Comparison of ENCODE assay signal across 8 cellular contexts in genomic region chr12:50112456-50113218, GRCh38. TPM values are rescaled to one million over a fixed set of nuclear protein-coding genes. Genes with fewer than 3 reads are reported as not detected.
DNase-seq lines count a peak whose midpoint lies in the region; ATAC-seq and TF ChIP-seq lines count a peak whose summit lies in the region.

No MANE protein-coding gene starts in this region.

- RAD21 ChIA-PET in HCT116 (lab: Charles Lee; ENCODE audit: low non-redundant PET in 1 of 2, low total read pairs in 2 of 2, uncharacterized antibody in 2 of 2, unreplicated experiment in 2 of 2) = interaction anchor here (0.5 to 1.7 kb wide), 7 partner anchors 28 to 202 kb away, joined by 3 to 7 read pairs (median 3); partner anchors contain the start of gene SMARCD1 (in 1 of the 2)

- no peak for TF ChIP-seq CTCF in CD4-positive, alpha-beta T cell (IDR thresholded peaks at IDR 0.05)
- TF ChIP-seq CTCF in HCT116 (IDR thresholded peaks at IDR 0.05 in 2 of 3, conservative IDR thresholded peaks at IDR 0.05 in 1 of 3; ENCODE audit: borderline replicate concordance in 1 of 3, insufficient read depth in 1 of 3, low read depth in 2 of 3, low read length in 2 of 3) = no peak

- peaks cover 46% of the 10 kb centered on the region for H3K79me2 ChIP-seq in HCT116 (ENCODE audit: insufficient read depth, low read length)

- BruUV-seq in HCT116 (replicated peaks; lab: Mats Ljungman, UMichigan) = TSS peak; percentile 40

- peak overlapping the region; percentile 79 for H3K4me2 ChIP-seq in HCT116 (ENCODE audit: low read length)

- DNase-seq in CD4-positive, alpha-beta T cell = no peak
- DNase-seq in HCT116 (ENCODE audit: low read depth, low spot score) (no peak), RKO (ENCODE audit: low spot score) (peak; percentile 72), COLO829 (ENCODE audit: low spot score) (no peak)
- DNase-seq in effector memory CD4-positive, alpha-beta T cell = no peak

- no peak for TF ChIP-seq RAD21 in HCT116 (IDR thresholded peaks at IDR 0.05; ENCODE audit: low read depth)

- no peaks in the 10 kb centered on the region for H3K27me3 ChIP-seq in CD4-positive, alpha-beta T cell (ENCODE audit: control insufficient read depth, insufficient read depth, low read length)
- H3K27me3 ChIP-seq in HCT116 (ENCODE audit: insufficient read depth, low read length) (no peaks in the 10 kb centered on the region), mononuclear cell (ENCODE audit: insufficient read depth, low read length) (no peaks in the 10 kb centered on the region)
- no peaks in the 10 kb centered on the region for H3K27me3 ChIP-seq in effector memory CD4-positive, alpha-beta T cell (replicated peaks; ENCODE audit: control insufficient read depth, insufficient read depth, low read length, poor library complexity, severe bottlenecking)

- no peaks in the 10 kb centered on the region for H3K36me3 ChIP-seq in HCT116 (ENCODE audit: control insufficient read depth in 1 of 2, insufficient read depth in 2 of 2, low read length in 2 of 2)
- peaks cover 11% of the 10 kb centered on the region for H3K36me3 ChIP-seq in effector memory CD4-positive, alpha-beta T cell (ENCODE audit: control insufficient read depth, insufficient read depth, low read length)

- H3K4me1 ChIP-seq in HCT116 (ENCODE audit: control insufficient read depth in 1 of 2, insufficient read depth in 2 of 2, low read length in 2 of 2) = peaks cover 20 to 22% of the 10 kb centered on the region in 2 experiments
- peaks cover 17% of the 10 kb centered on the region for H3K4me1 ChIP-seq in effector memory CD4-positive, alpha-beta T cell (ENCODE audit: control insufficient read depth, insufficient read depth, low read length, poor library complexity, severe bottlenecking)
- peaks cover 36% of the 10 kb centered on the region for H3K4me1 ChIP-seq in mononuclear cell (ENCODE audit: insufficient read depth, low read length)

- no peaks in the 10 kb centered on the region for H3K9me2 ChIP-seq in HCT116 (ENCODE audit: insufficient read depth)

- peaks cover 43% of the 10 kb centered on the region for H3K36me3 Mint-ChIP-seq in CD4-positive, alpha-beta T cell (ENCODE audit: low read depth)

- peak overlapping the region; percentile 96 for H3K27ac Mint-ChIP-seq in CD4-positive, alpha-beta T cell

- peak overlapping the region; percentile 95 for H3K4me3 Mint-ChIP-seq in CD4-positive, alpha-beta T cell

- H4K20me1 ChIP-seq in HCT116 (ENCODE audit: insufficient read depth) = no peaks in the 10 kb centered on the region

- H2AFZ ChIP-seq in HCT116 (ENCODE audit: low read depth, low read length, poor library complexity, severe bottlenecking) = no peak overlapping the region

- H3K9me3 Mint-ChIP-seq in CD4-positive, alpha-beta T cell = no peaks in the 10 kb centered on the region

- CTCF ChIA-PET in CD4-positive, alpha-beta T cell (lab: Charles Lee) = interaction anchor here (0.5 to 4.2 kb wide), 21 partner anchors 8 to 1126 kb away, joined by 3 to 83 read pairs (median 7); partner anchors contain the start of genes ATF1, CERS5, DAZAP2 and RACGAP1
- CTCF ChIA-PET in HCT116 (lab: Charles Lee) = interaction anchor here (0.9 to 3.8 kb wide), 20 partner anchors 8 to 713 kb away, joined by 3 to 33 read pairs (median 6); partner anchors contain the start of genes CERS5, GPD1, LIMA1 and SMARCD1

- peak overlapping the region; percentile 87 for H3K27ac ChIP-seq in CD4-positive, alpha-beta T cell (ENCODE audit: low read depth, low read length)
- peak overlapping the region; percentile 77 for H3K27ac ChIP-seq in HCT116 (ENCODE audit: low read depth, low read length)
- H3K27ac ChIP-seq in effector memory CD4-positive, alpha-beta T cell (ENCODE audit: insufficient read depth, low read length, poor library complexity, severe bottlenecking) = peak overlapping the region; percentile 88

- H3K4me1 Mint-ChIP-seq in CD4-positive, alpha-beta T cell (ENCODE audit: low read depth) = peaks cover 45% of the 10 kb centered on the region

- no peak for ATAC-seq in CD4-positive, alpha-beta T cell (ENCODE audit: poor library complexity)
- ATAC-seq in HCT116 (peak; percentile 5), HG02588 (IDR thresholded peaks at IDR 0.05; ENCODE audit: unreplicated experiment) (no peak), GM19455 (IDR thresholded peaks at IDR 0.05; ENCODE audit: unreplicated experiment) (no peak)

- no peaks in the 10 kb centered on the region for H3K27me3 Mint-ChIP-seq in CD4-positive, alpha-beta T cell

- peak overlapping the region; percentile 85 for H3K9ac ChIP-seq in HCT116 (ENCODE audit: low read length)

- intact Hi-C loops in CD4-positive, alpha-beta T cell (cut with DNase I, micrococcal nuclease) = loop anchor here (1.0 to 10.0 kb wide), 6 partner anchors 13 to 172 kb away; partner anchors contain the start of genes RACGAP1 (in 2 of the 2), CERS5 (in 1 of the 2) and LIMA1 (in 1 of the 2)
- intact Hi-C loops in HCT116 (cut with micrococcal nuclease) = loop anchor here (5.0 kb wide), 1 partner anchor 200 kb away; no protein-coding TSS in a partner anchor

- POLR2A ChIA-PET in CD4-positive, alpha-beta T cell (lab: Charles Lee) = interaction anchor here (0.6 to 3.8 kb wide), 48 partner anchors 9 to 1126 kb away, joined by 3 to 127 read pairs (median 4); partner anchors contain the start of genes ATF1, BCDIN3D, CERS5 and DAZAP2
- POLR2A ChIA-PET in HCT116 (lab: Charles Lee) = interaction anchor here (0.6 to 2.8 kb wide), 11 partner anchors 9 to 171 kb away, joined by 3 to 20 read pairs (median 4); partner anchors contain the start of genes CERS5, GPD1, LIMA1 and SMARCD1

- H3K4me3 ChIP-seq in HCT116 (replicated peaks in 1 of 2; ENCODE audit: low read depth in 1 of 2, low read length in 2 of 2) (peak overlapping the region; percentile 93 to 99), mononuclear cell (ENCODE audit: low read length) (peak overlapping the region; percentile 98)
- peak overlapping the region; percentile 82 for H3K4me3 ChIP-seq in effector memory CD4-positive, alpha-beta T cell (ENCODE audit: insufficient read depth, low read depth, low read length, poor library complexity, severe bottlenecking)

- H3K9me3 ChIP-seq in CD4-positive, alpha-beta T cell (ENCODE audit: control insufficient read depth, low read length) = no peaks in the 10 kb centered on the region
- H3K9me3 ChIP-seq in HCT116 (ENCODE audit: control insufficient read depth in 1 of 2, insufficient read depth in 1 of 2, low read depth in 1 of 2, low read length in 2 of 2) (no peaks in the 10 kb centered on the region), mononuclear cell (ENCODE audit: low read depth, low read length) (no peaks in the 10 kb centered on the region)
- no peaks in the 10 kb centered on the region for H3K9me3 ChIP-seq in effector memory CD4-positive, alpha-beta T cell (ENCODE audit: control insufficient read depth, low read length)

- no peak for TF ChIP-seq POLR2A in HCT116 (IDR thresholded peaks at IDR 0.05; ENCODE audit: borderline replicate concordance, extremely low read depth, insufficient read depth, insufficient read length)

TF ChIP-seq in HCT116, 20 proteins besides CTCF, POLR2A, EP300 and RAD21:
- no peak for TF ChIP-seq EGR1 (IDR thresholded peaks at IDR 0.05; ENCODE audit: low read depth)
- peak; percentile 39; the same call in 1 of the 2 replicates for TF ChIP-seq ZFX (IDR thresholded peaks at IDR 0.05)

RNA-seq across cellular contexts. Expression of gene COX14, which starts 0.6 kb away (rescaled TPM):
- total RNA-seq in CD4-positive, alpha-beta T cell = 10 to 100 TPM; 51.1 to 52.8 TPM
- total RNA-seq in HCT116 (2021; ENCODE audit: unreplicated experiment) (41.0 TPM), mononuclear cell (34.3 TPM)
- 52.7 and 58.8 TPM in 2 replicates for polyA plus RNA-seq in HCT116 (2012)

RNA-seq across cellular contexts. Expression of gene GPD1, which starts 8.8 kb away (rescaled TPM):
- total RNA-seq in CD4-positive, alpha-beta T cell = under 1 TPM; 0.41 to 0.47 TPM
- total RNA-seq in HCT116 (2021; ENCODE audit: unreplicated experiment) (1.6 TPM), mononuclear cell (0.21 TPM)
- 1.0 and 1.2 TPM in 2 replicates for polyA plus RNA-seq in HCT116 (2012)

RNA-seq across cellular contexts. Expression of gene SMARCD1, which starts 27.5 kb away (rescaled TPM):
- total RNA-seq in CD4-positive, alpha-beta T cell = 10 to 100 TPM; 78.9 to 80.0 TPM
- total RNA-seq in HCT116 (2021; ENCODE audit: unreplicated experiment) (64.8 TPM), mononuclear cell (74.3 TPM)
- polyA plus RNA-seq in HCT116 (2012) = 34.5 and 37.9 TPM in 2 replicates

RNA-seq across cellular contexts. Expression of gene CERS5, which starts 54.5 kb away (rescaled TPM):
- total RNA-seq in CD4-positive, alpha-beta T cell = 10 to 100 TPM; 42.3 to 44.5 TPM
- total RNA-seq in HCT116 (2021; ENCODE audit: unreplicated experiment) (33.4 TPM), mononuclear cell (30.3 TPM)
- 30.0 and 31.0 TPM in 2 replicates for polyA plus RNA-seq in HCT116 (2012)

RNA-seq across cellular contexts. Expression of gene ASIC1, which starts 55.2 kb away (rescaled TPM):
- 1 to 10 TPM; 1.5 to 2.8 TPM for total RNA-seq in CD4-positive, alpha-beta T cell
- total RNA-seq in HCT116 (2021; ENCODE audit: unreplicated experiment) (28.9 TPM), mononuclear cell (under 0.01 TPM)
- 22.5 and 25.3 TPM in 2 replicates for polyA plus RNA-seq in HCT116 (2012)
